ENCODE assay signal across 1 cellular context in genomic region chr2:111661286-111661940, GRCh38.
TF ChIP-seq lines count a peak whose summit lies in the region.

No MANE protein-coding gene starts in this region.

TF ChIP-seq in A549, 52 proteins besides CTCF, POLR2A, EP300 and RAD21 (continued from another document):
- TF ChIP-seq REST (IDR thresholded peaks at IDR 0.05) (no peak), KDM5A (IDR thresholded peaks at IDR 0.05) (no peak), ZNF302 (CRISPR knock-in tag; IDR thresholded peaks at IDR 0.05) (no peak), MYC (IDR thresholded peaks at IDR 0.05; ENCODE audit: borderline replicate concordance, low read length) (no peak), HOXA7 (CRISPR knock-in tag; IDR thresholded peaks at IDR 0.05) (no peak), CBX8 (IDR thresholded peaks at IDR 0.05) (no peak), NFE2L2 (conservative IDR thresholded peaks at IDR 0.05; ENCODE audit: low read length) (no peak), ZSCAN20 (CRISPR knock-in tag; IDR thresholded peaks at IDR 0.05) (no peak), HDAC2 (IDR thresholded peaks at IDR 0.05) (no peak), ZC3H11A (IDR thresholded peaks at IDR 0.05) (no peak), CHD2 (IDR thresholded peaks at IDR 0.05; ENCODE audit: low read length, partially characterized antibody) (no peak), FOXS1 (CRISPR knock-in tag; IDR thresholded peaks at IDR 0.05) (no peak), ATOH8 (CRISPR knock-in tag; IDR thresholded peaks at IDR 0.05; ENCODE audit: low read depth) (no peak)
- TF ChIP-seq, protein P1, sequence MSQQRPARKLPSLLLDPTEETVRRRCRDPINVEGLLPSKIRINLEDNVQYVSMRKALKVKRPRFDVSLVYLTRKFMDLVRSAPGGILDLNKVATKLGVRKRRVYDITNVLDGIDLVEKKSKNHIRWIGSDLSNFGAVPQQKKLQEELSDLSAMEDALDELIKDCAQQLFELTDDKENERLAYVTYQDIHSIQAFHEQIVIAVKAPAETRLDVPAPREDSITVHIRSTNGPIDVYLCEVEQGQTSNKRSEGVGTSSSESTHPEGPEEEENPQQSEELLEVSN (IDR thresholded peaks at IDR 0.05; ENCODE audit: borderline replicate concordance, low read depth): no peak
